In the genomic region with DNA sequence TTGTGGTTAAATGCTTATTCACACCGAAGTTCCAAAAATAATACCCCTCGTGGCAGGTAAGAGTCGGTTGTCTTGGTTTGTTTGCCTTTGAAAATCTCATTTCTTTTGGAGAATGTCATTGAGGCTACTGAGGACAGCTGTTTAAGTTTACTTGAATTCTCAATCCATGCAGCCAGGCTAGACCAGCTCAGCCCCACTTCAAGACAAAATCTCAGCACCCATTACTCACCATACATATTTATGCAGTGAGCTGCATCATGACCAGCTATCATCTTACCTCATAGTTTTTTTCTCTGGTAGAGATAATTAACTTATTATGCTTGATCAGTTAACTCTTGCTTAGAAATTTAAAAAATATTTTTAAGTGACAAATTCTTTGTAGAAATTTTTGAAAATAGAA, we compare ENCODE assay signal across 16 cellular contexts.
A peak's percentile ranks its signal among the peaks of the same experiment; 100 is the strongest.
DNase-seq lines count a peak whose midpoint lies in the region; ATAC-seq and TF ChIP-seq lines count a peak whose summit lies in the region.
"Had no signal": no experiment of that assay in that cellular context is flagged by ENCODE, and none has a peak within 500 bp of the region (broad histone marks: within the 10 kb centered on the region; RNA-seq: fewer than 3 reads in every experiment).

No MANE protein-coding gene starts in this region.

- H3K4me3 ChIP-seq in fibroblast of the aortic adventitia (ENCODE audit: low read depth, low read length), result no peak overlapping the region
- H3K4me3 ChIP-seq: suprapubic skin had no signal

- no peak overlapping the region for H3K4me3 Mint-ChIP-seq in activated naive CD8-positive, alpha-beta T cell
- H3K4me3 Mint-ChIP-seq in activated naive CD8-positive, alpha-beta T cell treated with anti-CD3 and anti-CD28 coated beads for 36 hours, result no peak overlapping the region

- no peak for TF ChIP-seq CTCF in fibroblast of the aortic adventitia (IDR thresholded peaks at IDR 0.05; ENCODE audit: insufficient read depth, low read length)

- DNase-seq in activated naive CD8-positive, alpha-beta T cell treated with anti-CD3 and anti-CD28 coated beads for 36 hours, result no peak
- DNase-seq in fibroblast of the aortic adventitia (ENCODE audit: low read depth) (peak; percentile 49), stromal cell of bone marrow (ENCODE audit: low read depth) (peak; percentile 30), NCI-H82 (lab: John Stamatoyannopoulos, UW) (no peak), dermis blood vessel endothelial cell (no peak)
- DNase-seq in stimulated activated CD4-positive, alpha-beta T cell treated with anti-CD3 and anti-CD28 coated beads, Interleukin-4, amount 100 ng/mL, for 24 hours, result no peak
- DNase-seq: activated CD8-positive, alpha-beta memory T cell treated with anti-CD3 and anti-CD28 coated beads for 24 hours; activated gamma-delta T cell treated with Interleukin-2 at 50 U/mL for 16 hours; Calu3; central memory CD4-positive, alpha-beta T cell; NCI-H2107; SHP77 treated with DMSO at 0.1 percent for 48 hours had no signal

- peak; percentile 92 for ATAC-seq in SK-N-SH treated with all-trans-retinoic acid at 6 μM for 48 hours
- ATAC-seq: HCT116 had no signal

- peaks cover 21% of the 10 kb centered on the region for H3K36me3 Mint-ChIP-seq in activated naive CD8-positive, alpha-beta T cell
- peaks cover 60% of the 10 kb centered on the region for H3K36me3 Mint-ChIP-seq in activated naive CD8-positive, alpha-beta T cell treated with anti-CD3 and anti-CD28 coated beads for 36 hours

- peak overlapping the region; percentile 19 for H3K27ac Mint-ChIP-seq in activated naive CD8-positive, alpha-beta T cell
- H3K27ac Mint-ChIP-seq in activated naive CD8-positive, alpha-beta T cell treated with anti-CD3 and anti-CD28 coated beads for 36 hours, result no peak overlapping the region

- H3K4me1 Mint-ChIP-seq in activated naive CD8-positive, alpha-beta T cell (ENCODE audit: low read depth), result peaks cover 83% of the 10 kb centered on the region
- peaks cover 83% of the 10 kb centered on the region for H3K4me1 Mint-ChIP-seq in activated naive CD8-positive, alpha-beta T cell treated with anti-CD3 and anti-CD28 coated beads for 36 hours

- H3K9me3 Mint-ChIP-seq in activated naive CD8-positive, alpha-beta T cell (ENCODE audit: low read depth), result no peaks in the 10 kb centered on the region
- H3K9me3 Mint-ChIP-seq in activated naive CD8-positive, alpha-beta T cell treated with anti-CD3 and anti-CD28 coated beads for 36 hours, result no peaks in the 10 kb centered on the region

- H3K27me3 Mint-ChIP-seq in activated naive CD8-positive, alpha-beta T cell, result no peaks in the 10 kb centered on the region
- H3K27me3 Mint-ChIP-seq in activated naive CD8-positive, alpha-beta T cell treated with anti-CD3 and anti-CD28 coated beads for 36 hours, result no peaks in the 10 kb centered on the region

TF ChIP-seq in SK-N-SH treated with all-trans-retinoic acid at 6 μM for 48 hours, 23 proteins besides CTCF, POLR2A, EP300 and RAD21:
- TF ChIP-seq ZNF8 (CRISPR knock-in tag; IDR thresholded peaks at IDR 0.05) (no peak), PPARA (CRISPR knock-in tag; IDR thresholded peaks at IDR 0.05; ENCODE audit: borderline replicate concordance) (no peak), BACH2 (CRISPR knock-in tag; IDR thresholded peaks at IDR 0.05; ENCODE audit: borderline replicate concordance) (no peak), ZC3H10 (CRISPR knock-in tag; IDR thresholded peaks at IDR 0.05) (no peak), GLIS3 (CRISPR knock-in tag; IDR thresholded peaks at IDR 0.05) (no peak), ZNF565 (CRISPR knock-in tag; conservative IDR thresholded peaks at IDR 0.05; ENCODE audit: low read depth) (no peak), TCF4 (CRISPR knock-in tag; IDR thresholded peaks at IDR 0.05; ENCODE audit: borderline replicate concordance) (no peak), CSDC2 (CRISPR knock-in tag; IDR thresholded peaks at IDR 0.05) (no peak), SNAI2 (CRISPR knock-in tag; IDR thresholded peaks at IDR 0.05) (no peak), ZFP30 (CRISPR knock-in tag; IDR thresholded peaks at IDR 0.05) (no peak), ARNTL (CRISPR knock-in tag; IDR thresholded peaks at IDR 0.05; ENCODE audit: borderline replicate concordance, low read depth) (no peak)
- TF ChIP-seq, protein P1, sequence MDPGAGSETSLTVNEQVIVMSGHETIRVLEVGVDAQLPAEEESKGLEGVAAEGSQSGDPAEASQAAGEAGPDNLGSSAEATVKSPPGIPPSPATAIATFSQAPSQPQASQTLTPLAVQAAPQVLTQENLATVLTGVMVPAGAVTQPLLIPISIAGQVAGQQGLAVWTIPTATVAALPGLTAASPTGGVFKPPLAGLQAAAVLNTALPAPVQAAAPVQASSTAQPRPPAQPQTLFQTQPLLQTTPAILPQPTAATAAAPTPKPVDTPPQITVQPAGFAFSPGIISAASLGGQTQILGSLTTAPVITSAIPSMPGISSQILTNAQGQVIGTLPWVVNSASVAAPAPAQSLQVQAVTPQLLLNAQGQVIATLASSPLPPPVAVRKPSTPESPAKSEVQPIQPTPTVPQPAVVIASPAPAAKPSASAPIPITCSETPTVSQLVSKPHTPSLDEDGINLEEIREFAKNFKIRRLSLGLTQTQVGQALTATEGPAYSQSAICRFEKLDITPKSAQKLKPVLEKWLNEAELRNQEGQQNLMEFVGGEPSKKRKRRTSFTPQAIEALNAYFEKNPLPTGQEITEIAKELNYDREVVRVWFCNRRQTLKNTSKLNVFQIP (CRISPR knock-in tag; IDR thresholded peaks at IDR 0.05; ENCODE audit: borderline replicate concordance, low read depth), result no peak
- TF ChIP-seq, protein P2, sequence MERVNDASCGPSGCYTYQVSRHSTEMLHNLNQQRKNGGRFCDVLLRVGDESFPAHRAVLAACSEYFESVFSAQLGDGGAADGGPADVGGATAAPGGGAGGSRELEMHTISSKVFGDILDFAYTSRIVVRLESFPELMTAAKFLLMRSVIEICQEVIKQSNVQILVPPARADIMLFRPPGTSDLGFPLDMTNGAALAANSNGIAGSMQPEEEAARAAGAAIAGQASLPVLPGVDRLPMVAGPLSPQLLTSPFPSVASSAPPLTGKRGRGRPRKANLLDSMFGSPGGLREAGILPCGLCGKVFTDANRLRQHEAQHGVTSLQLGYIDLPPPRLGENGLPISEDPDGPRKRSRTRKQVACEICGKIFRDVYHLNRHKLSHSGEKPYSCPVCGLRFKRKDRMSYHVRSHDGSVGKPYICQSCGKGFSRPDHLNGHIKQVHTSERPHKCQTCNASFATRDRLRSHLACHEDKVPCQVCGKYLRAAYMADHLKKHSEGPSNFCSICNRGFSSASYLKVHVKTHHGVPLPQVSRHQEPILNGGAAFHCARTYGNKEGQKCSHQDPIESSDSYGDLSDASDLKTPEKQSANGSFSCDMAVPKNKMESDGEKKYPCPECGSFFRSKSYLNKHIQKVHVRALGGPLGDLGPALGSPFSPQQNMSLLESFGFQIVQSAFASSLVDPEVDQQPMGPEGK (CRISPR knock-in tag; IDR thresholded peaks at IDR 0.05; ENCODE audit: borderline replicate concordance), result no peak
- TF ChIP-seq, protein P3, sequence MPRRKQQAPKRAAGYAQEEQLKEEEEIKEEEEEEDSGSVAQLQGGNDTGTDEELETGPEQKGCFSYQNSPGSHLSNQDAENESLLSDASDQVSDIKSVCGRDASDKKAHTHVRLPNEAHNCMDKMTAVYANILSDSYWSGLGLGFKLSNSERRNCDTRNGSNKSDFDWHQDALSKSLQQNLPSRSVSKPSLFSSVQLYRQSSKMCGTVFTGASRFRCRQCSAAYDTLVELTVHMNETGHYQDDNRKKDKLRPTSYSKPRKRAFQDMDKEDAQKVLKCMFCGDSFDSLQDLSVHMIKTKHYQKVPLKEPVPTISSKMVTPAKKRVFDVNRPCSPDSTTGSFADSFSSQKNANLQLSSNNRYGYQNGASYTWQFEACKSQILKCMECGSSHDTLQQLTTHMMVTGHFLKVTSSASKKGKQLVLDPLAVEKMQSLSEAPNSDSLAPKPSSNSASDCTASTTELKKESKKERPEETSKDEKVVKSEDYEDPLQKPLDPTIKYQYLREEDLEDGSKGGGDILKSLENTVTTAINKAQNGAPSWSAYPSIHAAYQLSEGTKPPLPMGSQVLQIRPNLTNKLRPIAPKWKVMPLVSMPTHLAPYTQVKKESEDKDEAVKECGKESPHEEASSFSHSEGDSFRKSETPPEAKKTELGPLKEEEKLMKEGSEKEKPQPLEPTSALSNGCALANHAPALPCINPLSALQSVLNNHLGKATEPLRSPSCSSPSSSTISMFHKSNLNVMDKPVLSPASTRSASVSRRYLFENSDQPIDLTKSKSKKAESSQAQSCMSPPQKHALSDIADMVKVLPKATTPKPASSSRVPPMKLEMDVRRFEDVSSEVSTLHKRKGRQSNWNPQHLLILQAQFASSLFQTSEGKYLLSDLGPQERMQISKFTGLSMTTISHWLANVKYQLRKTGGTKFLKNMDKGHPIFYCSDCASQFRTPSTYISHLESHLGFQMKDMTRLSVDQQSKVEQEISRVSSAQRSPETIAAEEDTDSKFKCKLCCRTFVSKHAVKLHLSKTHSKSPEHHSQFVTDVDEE (CRISPR knock-in tag; IDR thresholded peaks at IDR 0.05), result no peak
- TF ChIP-seq, protein P4, sequence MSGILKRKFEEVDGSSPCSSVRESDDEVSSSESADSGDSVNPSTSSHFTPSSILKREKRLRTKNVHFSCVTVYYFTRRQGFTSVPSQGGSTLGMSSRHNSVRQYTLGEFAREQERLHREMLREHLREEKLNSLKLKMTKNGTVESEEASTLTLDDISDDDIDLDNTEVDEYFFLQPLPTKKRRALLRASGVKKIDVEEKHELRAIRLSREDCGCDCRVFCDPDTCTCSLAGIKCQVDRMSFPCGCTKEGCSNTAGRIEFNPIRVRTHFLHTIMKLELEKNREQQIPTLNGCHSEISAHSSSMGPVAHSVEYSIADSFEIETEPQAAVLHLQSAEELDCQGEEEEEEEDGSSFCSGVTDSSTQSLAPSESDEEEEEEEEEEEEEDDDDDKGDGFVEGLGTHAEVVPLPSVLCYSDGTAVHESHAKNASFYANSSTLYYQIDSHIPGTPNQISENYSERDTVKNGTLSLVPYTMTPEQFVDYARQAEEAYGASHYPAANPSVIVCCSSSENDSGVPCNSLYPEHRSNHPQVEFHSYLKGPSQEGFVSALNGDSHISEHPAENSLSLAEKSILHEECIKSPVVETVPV (CRISPR knock-in tag; IDR thresholded peaks at IDR 0.05), result no peak

Comparison
In these comparisons a context has a peak if more than half of its experiments do, and no peak if none do; other contexts are left out.
1. DNase-seq: peak in fibroblast of the aortic adventitia (single experiment) and stromal cell of bone marrow (single experiment); none in activated naive CD8-positive, alpha-beta T cell treated with anti-CD3 and anti-CD28 coated beads for 36 hours (single experiment), stimulated activated CD4-positive, alpha-beta T cell treated with anti-CD3 and anti-CD28 coated beads, Interleukin-4, amount 100 ng/mL, for 24 hours (single experiment), NCI-H82 (single experiment) and dermis blood vessel endothelial cell (single experiment).